In the genomic region with DNA sequence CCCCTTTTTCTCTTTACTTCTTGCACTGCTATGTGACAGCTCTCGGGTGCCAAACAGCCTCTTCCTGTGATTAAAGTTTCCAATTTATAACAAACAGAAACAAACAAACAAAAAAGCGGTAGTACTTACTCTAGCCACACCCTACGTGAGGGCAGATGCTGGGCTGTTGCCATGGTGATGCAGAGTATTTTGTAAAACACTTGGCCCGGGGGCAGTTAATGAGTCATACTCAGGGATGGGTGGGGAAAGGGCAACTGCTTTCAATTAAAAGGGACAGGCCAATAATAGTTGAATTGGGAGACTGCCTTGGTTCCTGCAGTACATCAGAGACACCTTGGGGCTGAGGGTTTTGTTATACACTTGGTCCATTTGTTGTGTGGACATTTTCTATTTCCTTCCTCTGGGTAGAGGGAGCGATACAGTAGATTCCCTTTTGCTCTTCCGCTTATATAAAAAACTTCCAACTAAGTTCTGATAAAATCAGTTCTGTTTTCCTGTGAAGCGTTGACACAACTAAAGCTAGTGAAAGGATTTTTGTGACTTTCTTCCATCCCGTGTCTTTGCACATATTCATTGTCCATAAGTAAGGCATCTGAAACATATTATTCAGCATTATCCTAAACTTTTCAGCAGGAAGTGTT, we compare ENCODE assay signal across 7 cellular contexts. TPM values are rescaled to one million over a fixed set of nuclear protein-coding genes. Genes with fewer than 3 reads are reported as not detected.
A peak's percentile ranks its signal among the peaks of the same experiment; 100 is the strongest.
DNase-seq lines count a peak whose midpoint lies in the region; ATAC-seq lines count a peak whose summit lies in the region.

No MANE protein-coding gene starts in this region.

- DNase-seq in NCI-H1694 treated with DMSO at 0.1 percent for 48 hours (lab: John Stamatoyannopoulos, UW) (peak; percentile 28), dermis blood vessel endothelial cell (peak; percentile 97), lung microvascular endothelial cell (ENCODE audit: low read depth in 2 of 2) (peak; percentile 97 to 98)
- DNase-seq in activated CD4-positive, alpha-beta T cell treated with anti-CD3 and anti-CD28 coated beads for 4 hours: peak; percentile 70 to 81
- DNase-seq in stimulated activated CD8-positive, alpha-beta memory T cell treated with anti-CD3 and anti-CD28 coated beads, Interleukin-15, amount 100 ng/mL, for 48 hours (ENCODE audit: low read depth in 2 of 2): peak; percentile 68 to 79

- ATAC-seq in GM18867 (IDR thresholded peaks at IDR 0.05; ENCODE audit: unreplicated experiment) (peak; percentile 70), HG02763 (IDR thresholded peaks at IDR 0.05; ENCODE audit: unreplicated experiment) (no peak)

RNA-seq across cellular contexts. Expression of gene THEM4, which starts 36.5 kb away (rescaled TPM):
- total RNA-seq in dermis blood vessel endothelial cell (5.1 and 12.1 TPM in 2 replicates), lung microvascular endothelial cell (2.6 and 6.3 TPM in 2 replicates)

RNA-seq across cellular contexts. Expression of gene S100A10, which starts 47.8 kb away (rescaled TPM):
- total RNA-seq in dermis blood vessel endothelial cell (148 and 239 TPM in 2 replicates), lung microvascular endothelial cell (127 and 147 TPM in 2 replicates)

Comparison
In these comparisons a context has a peak if more than half of its experiments do, and no peak if none do; other contexts are left out.
1. DNase-seq: peak in every context shown above with its lines; median percentile 98 in lung microvascular endothelial cell; 97 in dermis blood vessel endothelial cell; 76 in activated CD4-positive, alpha-beta T cell treated with anti-CD3 and anti-CD28 coated beads for 4 hours; 74 in stimulated activated CD8-positive, alpha-beta memory T cell treated with anti-CD3 and anti-CD28 coated beads, Interleukin-15, amount 100 ng/mL, for 48 hours; 28 in NCI-H1694 treated with DMSO at 0.1 percent for 48 hours.